Comparison of ENCODE assay signal across 9 cellular contexts in the genomic region with DNA sequence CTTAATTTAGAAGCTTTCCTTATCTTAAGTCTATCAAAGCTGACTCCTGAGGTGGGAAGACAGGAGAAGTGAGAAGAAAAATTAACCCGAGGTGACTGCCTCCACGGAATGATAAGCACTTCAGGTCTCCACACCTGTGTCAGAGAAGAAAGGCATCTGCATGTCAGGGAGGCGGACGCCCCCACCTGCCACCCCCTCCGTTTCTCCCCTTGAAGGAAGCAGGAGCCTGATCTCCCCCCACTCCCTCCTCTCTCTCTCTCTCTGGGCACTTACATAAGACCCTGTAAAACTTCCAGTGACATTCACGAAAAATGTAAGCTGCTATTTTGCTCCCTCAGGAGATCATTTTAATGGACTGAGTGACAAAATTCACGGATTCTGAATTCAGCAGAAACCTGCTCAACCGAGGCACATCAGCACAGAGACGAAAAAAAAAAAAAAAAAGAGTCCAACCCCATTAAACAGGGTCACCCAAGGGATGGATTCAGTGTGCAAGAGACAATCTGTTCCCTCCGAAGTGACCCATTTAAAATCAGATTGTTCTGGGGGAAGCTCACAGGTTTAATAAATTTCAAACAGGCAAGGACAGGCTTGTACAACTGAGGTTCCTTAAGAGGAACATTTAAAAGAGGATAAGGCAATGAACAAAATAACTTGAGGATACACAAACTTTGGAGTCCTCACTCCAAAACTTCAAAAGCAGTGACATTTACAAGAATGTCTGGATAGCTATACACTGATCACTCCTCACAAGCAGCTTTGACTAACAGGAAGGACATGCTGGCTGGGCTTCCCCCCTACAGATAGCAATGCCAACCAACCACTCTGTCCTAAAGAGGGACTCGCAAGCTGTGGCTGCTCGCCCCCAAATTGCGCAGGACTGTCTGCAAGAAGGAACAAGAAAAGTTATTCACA. TPM values are rescaled to one million over a fixed set of nuclear protein-coding genes. Genes with fewer than 3 reads are reported as not detected.
DNase-seq lines count a peak whose midpoint lies in the region; ATAC-seq lines count a peak whose summit lies in the region.
"Had no signal": no experiment of that assay in that cellular context is flagged by ENCODE, and none has a peak within 500 bp of the region (broad histone marks: within the 10 kb centered on the region; RNA-seq: fewer than 3 reads in every experiment).

No MANE protein-coding gene starts in this region.

- intact Hi-C loops in posterior vena cava (cut with DNase I), result loop anchor here (5.0 to 10.0 kb wide), 3 partner anchors 52 to 124 kb away; no protein-coding TSS in a partner anchor

- peak; percentile 4 for ATAC-seq in GM21515 (IDR thresholded peaks at IDR 0.05; ENCODE audit: unreplicated experiment)
- no peak for ATAC-seq in GM18909 (IDR thresholded peaks at IDR 0.05; ENCODE audit: poor library complexity, unreplicated experiment)
- ATAC-seq: Panc1 had no signal

- DNase-seq in SW480 (ENCODE audit: low spot score) (peak; percentile 20), glomerular visceral epithelial cell (ENCODE audit: extremely low spot score) (peak; percentile 31), retina (peak; percentile 52), DMS53 (lab: John Stamatoyannopoulos, UW) (no peak), NCI-H2171 treated with DMSO at 0.1 percent for 48 hours (lab: John Stamatoyannopoulos, UW) (no peak), posterior vena cava (ENCODE audit: low spot score) (no peak)

RNA-seq across cellular contexts. Expression of a gene that starts 1.3 kb away (rescaled TPM):
- 10 to 100 TPM; 48.7 to 94.4 TPM for total RNA-seq in posterior vena cava

Comparison
In these comparisons a context has a peak if more than half of its experiments do, and no peak if none do; other contexts are left out.
1. DNase-seq: peak in SW480 (single experiment), glomerular visceral epithelial cell (single experiment) and retina (single experiment); none in DMS53 (single experiment), NCI-H2171 treated with DMSO at 0.1 percent for 48 hours (single experiment) and posterior vena cava (single experiment).